In genomic region chrX:16187024-16187698, GRCh38 we compare ENCODE assay signal across 17 cellular contexts. TPM values are rescaled to one million over a fixed set of nuclear protein-coding genes. Genes with fewer than 3 reads are reported as not detected.
"Had no signal": no experiment of that assay in that cellular context is flagged by ENCODE, and none has a peak within 500 bp of the region (broad histone marks: within the 10 kb centered on the region; RNA-seq: fewer than 3 reads in every experiment).

No MANE protein-coding gene starts in this region.

- H3K9me3 ChIP-seq: breast epithelium, left ventricle myocardium inferior, thyroid gland had no signal

- H3K36me3 ChIP-seq: breast epithelium, left ventricle myocardium inferior, thyroid gland had no signal

- H3K4me3 ChIP-seq: breast epithelium, left ventricle myocardium inferior, thyroid gland had no signal

- DNase-seq: activated CD4-positive, alpha-beta memory T cell treated with anti-CD3 and anti-CD28 coated beads for 36 hours; activated naive CD8-positive, alpha-beta T cell treated with anti-CD3 and anti-CD28 coated beads, Interleukin-2, amount 10 ng/mL, durations not matched to agents 7 days and 5 days; activated T-cell treated with anti-CD3 and anti-CD28 coated beads, Interleukin-2, amount 50 U/mL, for 72 hours; anterior cingulate cortex; foreskin fibroblast; head of caudate nucleus; left ventricle myocardium inferior; retina; T1000; thyroid gland had no signal

- H3K79me2 ChIP-seq: parathyroid adenoma had no signal

- H3K9ac ChIP-seq: parathyroid adenoma had no signal

- ATAC-seq: activated T-cell treated with anti-CD3 and anti-CD28 coated beads, Interleukin-2, amount 50 U/mL, for 72 hours; esophagus mucosa had no signal

- H3K27me3 ChIP-seq: thyroid gland had no signal

- H3K36me3 Mint-ChIP-seq: activated CD4-positive, alpha-beta memory T cell treated with anti-CD3 and anti-CD28 coated beads for 36 hours; activated naive CD8-positive, alpha-beta T cell treated with anti-CD3 and anti-CD28 coated beads, Interleukin-2, amount 10 ng/mL, durations not matched to agents 7 days and 5 days had no signal

- H3K9me3 Mint-ChIP-seq: activated CD4-positive, alpha-beta memory T cell treated with anti-CD3 and anti-CD28 coated beads for 36 hours; activated naive CD8-positive, alpha-beta T cell treated with anti-CD3 and anti-CD28 coated beads, Interleukin-2, amount 10 ng/mL, durations not matched to agents 7 days and 5 days; activated T-cell treated with anti-CD3 and anti-CD28 coated beads, Interleukin-2, amount 50 U/mL, for 72 hours had no signal

- H3K27me3 Mint-ChIP-seq: activated naive CD8-positive, alpha-beta T cell treated with anti-CD3 and anti-CD28 coated beads, Interleukin-2, amount 10 ng/mL, durations not matched to agents 7 days and 5 days had no signal

- H3K27ac ChIP-seq: breast epithelium, left ventricle myocardium inferior, parathyroid adenoma, thyroid gland had no signal

- H3K4me3 Mint-ChIP-seq: activated CD4-positive, alpha-beta memory T cell treated with anti-CD3 and anti-CD28 coated beads for 36 hours; activated naive CD8-positive, alpha-beta T cell treated with anti-CD3 and anti-CD28 coated beads, Interleukin-2, amount 10 ng/mL, durations not matched to agents 7 days and 5 days; activated T-cell treated with anti-CD3 and anti-CD28 coated beads, Interleukin-2, amount 50 U/mL, for 72 hours had no signal

- H3K4me1 ChIP-seq: breast epithelium, left ventricle myocardium inferior, parathyroid adenoma, thyroid gland had no signal

- H2AFZ ChIP-seq: parathyroid adenoma had no signal

- H3K27ac Mint-ChIP-seq: activated CD4-positive, alpha-beta memory T cell treated with anti-CD3 and anti-CD28 coated beads for 36 hours; activated naive CD8-positive, alpha-beta T cell treated with anti-CD3 and anti-CD28 coated beads, Interleukin-2, amount 10 ng/mL, durations not matched to agents 7 days and 5 days; activated T-cell treated with anti-CD3 and anti-CD28 coated beads, Interleukin-2, amount 50 U/mL, for 72 hours had no signal

RNA-seq across cellular contexts. Expression of gene MAGEB17, which starts 19.9 kb away (rescaled TPM):
- total RNA-seq: activated CD4-positive, alpha-beta memory T cell treated with anti-CD3 and anti-CD28 coated beads for 36 hours; activated naive CD8-positive, alpha-beta T cell treated with anti-CD3 and anti-CD28 coated beads, Interleukin-2, amount 10 ng/mL, durations not matched to agents 7 days and 5 days; activated T-cell treated with anti-CD3 and anti-CD28 coated beads, Interleukin-2, amount 50 U/mL, for 72 hours; chondrocyte; dermis microvascular lymphatic vessel endothelial cell; esophagus mucosa; left ventricle myocardium inferior; mesenteric fat pad had no signal
- polyA plus RNA-seq: keratinocyte had no signal
